20 cellular contexts compared by ENCODE assay signal in the genomic region with DNA sequence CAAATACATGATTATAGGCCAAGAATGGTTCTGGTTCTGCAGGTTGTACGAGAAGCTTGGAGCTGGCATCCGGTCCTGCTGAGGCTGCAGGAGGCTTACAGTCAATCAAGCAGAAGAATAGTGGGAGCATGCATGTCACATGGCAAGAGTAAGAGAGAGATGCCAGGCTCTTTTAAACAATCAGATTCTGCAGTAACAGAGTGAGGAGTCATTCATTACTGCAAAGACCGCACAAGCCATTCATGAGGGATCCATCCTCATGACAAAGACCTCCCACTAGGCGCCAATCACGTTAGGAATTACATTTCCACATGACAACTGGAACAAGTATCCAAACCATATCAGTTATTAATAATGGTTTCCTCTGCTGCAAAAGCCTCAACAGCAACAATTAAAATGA.
DNase-seq lines count a peak whose midpoint lies in the region; ATAC-seq and TF ChIP-seq lines count a peak whose summit lies in the region.
"Had no signal": no experiment of that assay in that cellular context is flagged by ENCODE, and none has a peak within 500 bp of the region (broad histone marks: within the 10 kb centered on the region; RNA-seq: fewer than 3 reads in every experiment).

No MANE protein-coding gene starts in this region.

- H3K9me3 Mint-ChIP-seq in chondrocyte (ENCODE audit: low read depth), result no peaks in the 10 kb centered on the region
- peaks cover 2 to 4% of the 10 kb centered on the region in 2 donors for H3K9me3 Mint-ChIP-seq in natural killer cell

- no peak for TF ChIP-seq CTCF in chondrocyte (IDR thresholded peaks at IDR 0.05)
- TF ChIP-seq CTCF in lower lobe of right lung (IDR thresholded peaks at IDR 0.05), result no peak
- TF ChIP-seq CTCF in natural killer cell (IDR thresholded peaks at IDR 0.05), result no peak

- H3K27ac Mint-ChIP-seq in chondrocyte (ENCODE audit: unreplicated experiment), result no peak overlapping the region
- no peak overlapping the region for H3K27ac Mint-ChIP-seq in natural killer cell
- H3K27ac Mint-ChIP-seq: CD4-positive, alpha-beta memory T cell had no signal

- H3K27me3 Mint-ChIP-seq in chondrocyte (ENCODE audit: low read depth) (no peaks in the 10 kb centered on the region), natural killer cell (ENCODE audit: low read depth in 2 of 2) (no peaks in the 10 kb centered on the region)
- H3K27me3 Mint-ChIP-seq: CD4-positive, alpha-beta memory T cell had no signal

- H3K36me3 ChIP-seq in H7 (replicated peaks; ENCODE audit: control insufficient read depth, insufficient read depth, low read length) (no peaks in the 10 kb centered on the region), lower lobe of right lung (no peaks in the 10 kb centered on the region)
- H3K36me3 ChIP-seq: BE2C; BLaER1 treated with 17β-estradiol and CSF1 and Interleukin-3, amounts not matched to agents 10 nM and 100 nM had no signal

- ATAC-seq in lower lobe of right lung, result no peak
- ATAC-seq in natural killer cell, result no peak
- ATAC-seq: A549 had no signal

- intact Hi-C loops in lower lobe of right lung (cut with DNase I) (no loop called here), natural killer cell (cut with micrococcal nuclease) (no loop called here)

- H3K36me3 Mint-ChIP-seq in chondrocyte (ENCODE audit: low read depth) (no peaks in the 10 kb centered on the region), natural killer cell (no peaks in the 10 kb centered on the region)
- H3K36me3 Mint-ChIP-seq: CD4-positive, alpha-beta memory T cell had no signal

- H3K27me3 ChIP-seq in H7 (ENCODE audit: control insufficient read depth, insufficient read depth, low read length), result no peaks in the 10 kb centered on the region
- no peaks in the 10 kb centered on the region for H3K27me3 ChIP-seq in lower lobe of right lung (ENCODE audit: low read depth)
- H3K27me3 ChIP-seq: BE2C; BLaER1 treated with 17β-estradiol and CSF1 and Interleukin-3, amounts not matched to agents 10 nM and 100 nM had no signal

- H3K4me3 ChIP-seq in H7 (ENCODE audit: insufficient read depth, low read depth, low read length) (no peak overlapping the region), lower lobe of right lung (no peak overlapping the region)
- H3K4me3 ChIP-seq: A549; BLaER1 treated with 17β-estradiol and CSF1 and Interleukin-3, amounts not matched to agents 10 nM and 100 nM had no signal

- no peaks in the 10 kb centered on the region for H3K9me3 ChIP-seq in lower lobe of right lung
- H3K9me3 ChIP-seq: A549; BE2C; BLaER1 treated with 17β-estradiol and CSF1 and Interleukin-3, amounts not matched to agents 10 nM and 100 nM had no signal

- H3K4me1 Mint-ChIP-seq in chondrocyte (ENCODE audit: low read depth) (no peaks in the 10 kb centered on the region), natural killer cell (no peaks in the 10 kb centered on the region)
- H3K4me1 Mint-ChIP-seq: CD4-positive, alpha-beta memory T cell had no signal

- no peaks in the 10 kb centered on the region for H3K4me1 ChIP-seq in lower lobe of right lung
- H3K4me1 ChIP-seq: A549; BE2C; BLaER1 treated with 17β-estradiol and CSF1 and Interleukin-3, amounts not matched to agents 10 nM and 100 nM had no signal

- H3K4me3 Mint-ChIP-seq in chondrocyte (ENCODE audit: unreplicated experiment) (no peak overlapping the region), natural killer cell (no peak overlapping the region)
- H3K4me3 Mint-ChIP-seq: CD4-positive, alpha-beta memory T cell had no signal

- DNase-seq in H7 (peak; percentile 8), chondrocyte (ENCODE audit: low spot score) (peak; percentile 4), iPS DF 19.7 (ENCODE audit: low read depth, low spot score) (peak; percentile 9), NK-92 (lab: John Stamatoyannopoulos, UW; ENCODE audit: unreplicated experiment) (no peak), lower lobe of right lung (no peak), glomerular visceral epithelial cell (ENCODE audit: extremely low spot score) (no peak), natural killer cell (no peak)
- DNase-seq: 8988T; ACHN; AML-193; BE2C; Calu3; CD4-positive, alpha-beta memory T cell; COR-L47; DMS53; DMS79 treated with DMSO at 0.1 percent for 48 hours; GF-D8; HCEC 1CT had no signal

- no peak overlapping the region for H3K27ac ChIP-seq in lower lobe of right lung
- H3K27ac ChIP-seq: A549; BLaER1 treated with 17β-estradiol and CSF1 and Interleukin-3, amounts not matched to agents 10 nM and 100 nM had no signal

Comparison
In these comparisons a context has a peak if more than half of its experiments do, and no peak if none do; other contexts are left out.
1. DNase-seq: peak in H7 (single experiment), chondrocyte (single experiment) and iPS DF 19.7 (single experiment); none in NK-92 (single experiment), lower lobe of right lung (single experiment), glomerular visceral epithelial cell (single experiment) and natural killer cell (single experiment).